27 cellular contexts compared by ENCODE assay signal in the genomic region with DNA sequence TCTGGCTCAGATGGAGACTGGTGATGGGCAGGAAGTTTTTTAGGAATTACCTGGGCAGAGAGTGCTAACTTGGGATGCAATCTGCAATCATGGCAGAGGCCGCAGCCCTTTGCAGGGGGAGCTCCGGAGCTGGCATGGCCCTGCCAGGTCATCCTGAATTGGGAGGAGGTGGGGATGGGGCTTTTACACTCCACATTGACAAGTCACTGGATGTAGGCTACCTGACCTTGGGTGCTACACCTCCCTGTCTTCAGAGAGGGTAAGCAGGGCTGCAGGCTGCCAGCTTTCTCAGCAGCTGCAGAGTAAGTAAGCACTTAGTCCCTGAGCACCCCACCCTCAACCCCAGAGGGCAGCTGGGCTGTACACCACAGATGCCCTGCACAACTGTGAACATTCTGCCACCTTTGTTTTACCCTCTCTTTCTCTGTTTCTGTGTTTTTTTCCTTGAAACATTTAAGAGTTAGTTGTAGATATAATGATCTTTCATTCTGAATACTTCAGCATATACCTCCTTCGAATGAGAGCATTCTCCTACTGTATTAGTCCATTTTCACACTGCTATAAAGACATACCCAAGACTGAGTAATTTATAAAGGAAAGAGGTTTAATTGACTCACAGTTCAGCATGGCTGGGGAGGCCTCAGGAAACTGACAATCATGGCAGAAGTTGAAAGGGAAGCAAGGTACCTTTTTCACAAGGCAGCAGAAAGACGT. TPM values are rescaled to one million over a fixed set of nuclear protein-coding genes. Genes with fewer than 3 reads are reported as not detected.
"Had no signal": no experiment of that assay in that cellular context is flagged by ENCODE, and none has a peak within 500 bp of the region (broad histone marks: within the 10 kb centered on the region; RNA-seq: fewer than 3 reads in every experiment).

No MANE protein-coding gene starts in this region.

- H3K36me3 Mint-ChIP-seq: activated naive CD8-positive, alpha-beta T cell; mesothelial cell of epicardium; naive thymus-derived CD8-positive, alpha-beta T cell; stimulated activated naive B cell treated with anti-CD40 and anti-IgM and Interleukin-4, amounts not matched to agents 10 μg/mL and 1 μg/mL and 100 μg/mL, for 72 hours had no signal

- H3K27ac Mint-ChIP-seq: activated CD4-positive, alpha-beta T cell treated with anti-CD3 and anti-CD28 coated beads, Interleukin-2, amount 10 ng/mL, durations not matched to agents 7 days and 5 days; activated CD8-positive, alpha-beta T cell treated with anti-CD3 and anti-CD28 coated beads, Interleukin-2, amount 10 ng/mL, durations not matched to agents 7 days and 5 days; activated naive CD8-positive, alpha-beta T cell; activated T-helper 2 cell treated with anti-CD3 and anti-CD28 coated beads, Interferon-gamma antibody, Interleukin-2, Interleukin-4, amounts not matched to agents 10 μg/mL and 5 μg/mL and 100 μg/mL, durations not matched to agents 14 hours and 24 hours and 36 hours; mesothelial cell of epicardium; stimulated activated naive B cell treated with anti-CD40 and anti-IgM and Interleukin-4, amounts not matched to agents 10 μg/mL and 1 μg/mL and 100 μg/mL, for 72 hours; T-helper 2 cell treated with Interferon-gamma antibody and Interleukin-4, amounts not matched to agents 5 μg/mL and 100 μg/mL, for 36 hours had no signal

- H3K4me3 ChIP-seq: adrenal gland, ascending aorta, ovary, right lobe of liver had no signal

- ATAC-seq: activated CD4-positive, CD25-positive, alpha-beta regulatory T cell treated with anti-CD3 and anti-CD28 coated beads, Interleukin-2, amount 50 U/mL, for 24 hours; activated CD8-positive, alpha-beta T cell treated with anti-CD3 and anti-CD28 coated beads, Interleukin-2, amount 10 ng/mL, durations not matched to agents 7 days and 5 days; naive thymus-derived CD8-positive, alpha-beta T cell; right lobe of liver; stimulated activated naive B cell treated with anti-CD40 and anti-IgM and Interleukin-4, amounts not matched to agents 10 μg/mL and 1 μg/mL and 100 μg/mL, for 72 hours had no signal

- H3K27ac ChIP-seq: adrenal gland, ascending aorta, brain microvascular endothelial cell, ovary, right lobe of liver, VCaP had no signal

- H3K36me3 ChIP-seq: adrenal gland, ascending aorta, brain microvascular endothelial cell, ovary, right lobe of liver had no signal

- H3K4me1 ChIP-seq: adrenal gland, right lobe of liver had no signal

- DNase-seq: activated CD4-positive, alpha-beta T cell treated with anti-CD3 and anti-CD28 coated beads, Interleukin-2, amount 10 ng/mL, durations not matched to agents 7 days and 5 days; activated CD8-positive, alpha-beta T cell treated with anti-CD3 and anti-CD28 coated beads, Interleukin-2, amount 10 ng/mL, durations not matched to agents 7 days and 5 days; activated naive CD4-positive, alpha-beta T cell; activated T-cell treated with anti-CD3 and anti-CD28 coated beads, Interleukin-2, amount 50 U/mL, for 1 hour; adrenal gland; brain microvascular endothelial cell; caudate nucleus; dermis blood vessel endothelial cell; effector CD8-positive, alpha-beta T cell; erythroblast; foreskin fibroblast; small intestine; stimulated activated CD4-positive, alpha-beta T cell treated with anti-CD3 and anti-CD28 coated beads, Interleukin-15, amount 100 ng/mL, for 24 hours; stimulated activated naive B cell treated with anti-CD40 and anti-IgM and Interleukin-4, amounts not matched to agents 10 μg/mL and 1 μg/mL and 100 μg/mL, for 72 hours; trophoblast cell had no signal

- H3K4me1 Mint-ChIP-seq: activated CD4-positive, alpha-beta T cell treated with anti-CD3 and anti-CD28 coated beads, Interleukin-2, amount 10 ng/mL, durations not matched to agents 7 days and 5 days; mesothelial cell of epicardium had no signal

- H3K27me3 ChIP-seq: ascending aorta, ovary, right lobe of liver had no signal

- FAIRE-seq: keratinocyte, small intestine had no signal

- H3K9me3 Mint-ChIP-seq: activated CD4-positive, alpha-beta T cell treated with anti-CD3 and anti-CD28 coated beads, Interleukin-2, amount 10 ng/mL, durations not matched to agents 7 days and 5 days; activated T-helper 2 cell treated with anti-CD3 and anti-CD28 coated beads, Interferon-gamma antibody, Interleukin-2, Interleukin-4, amounts not matched to agents 10 μg/mL and 5 μg/mL and 100 μg/mL, durations not matched to agents 14 hours and 24 hours and 36 hours; mesothelial cell of epicardium; naive thymus-derived CD8-positive, alpha-beta T cell; stimulated activated naive B cell treated with anti-CD40 and anti-IgM and Interleukin-4, amounts not matched to agents 10 μg/mL and 1 μg/mL and 100 μg/mL, for 72 hours; T-helper 2 cell treated with Interferon-gamma antibody and Interleukin-4, amounts not matched to agents 5 μg/mL and 100 μg/mL, for 36 hours had no signal

- H3K4me3 Mint-ChIP-seq: activated CD4-positive, alpha-beta T cell treated with anti-CD3 and anti-CD28 coated beads, Interleukin-2, amount 10 ng/mL, durations not matched to agents 7 days and 5 days; activated CD8-positive, alpha-beta T cell treated with anti-CD3 and anti-CD28 coated beads, Interleukin-2, amount 10 ng/mL, durations not matched to agents 7 days and 5 days; activated naive CD8-positive, alpha-beta T cell; mesothelial cell of epicardium; naive thymus-derived CD8-positive, alpha-beta T cell; stimulated activated naive B cell treated with anti-CD40 and anti-IgM and Interleukin-4, amounts not matched to agents 10 μg/mL and 1 μg/mL and 100 μg/mL, for 72 hours; T-helper 2 cell treated with Interferon-gamma antibody and Interleukin-4, amounts not matched to agents 5 μg/mL and 100 μg/mL, for 36 hours had no signal

RNA-seq across cellular contexts. Expression of a gene that starts 9.3 kb away (rescaled TPM):
- total RNA-seq: activated CD4-positive, alpha-beta T cell treated with anti-CD3 and anti-CD28 coated beads, Interleukin-2, amount 10 ng/mL, durations not matched to agents 7 days and 5 days; activated CD8-positive, alpha-beta T cell treated with anti-CD3 and anti-CD28 coated beads, Interleukin-2, amount 10 ng/mL, durations not matched to agents 7 days and 5 days; naive thymus-derived CD8-positive, alpha-beta T cell had no signal
- polyA plus RNA-seq: fibroblast of lung, keratinocyte had no signal
